ENCODE assay signal across 10 cellular contexts in genomic region chr2:119697290-119698013, GRCh38. TPM values are rescaled to one million over a fixed set of nuclear protein-coding genes. Genes with fewer than 3 reads are reported as not detected.
DNase-seq lines count a peak whose midpoint lies in the region; ATAC-seq, FAIRE-seq and TF ChIP-seq lines count a peak whose summit lies in the region.
"Had no signal": no experiment of that assay in that cellular context is flagged by ENCODE, and none has a peak within 500 bp of the region (broad histone marks: within the 10 kb centered on the region; RNA-seq: fewer than 3 reads in every experiment).

No MANE protein-coding gene starts in this region.

- no peaks in the 10 kb centered on the region for H3K79me2 ChIP-seq in HepG2 (ENCODE audit: insufficient read depth, low read length)
- no peaks in the 10 kb centered on the region for H3K79me2 ChIP-seq in Karpas-422 (ENCODE audit: low read length)

- TF ChIP-seq POLR2A in HepG2 (IDR thresholded peaks at IDR 0.05; ENCODE audit: insufficient read depth in 1 of 2, low read depth in 2 of 2, low read length in 2 of 2) = no peak
- TF ChIP-seq POLR2A in right lobe of liver (IDR thresholded peaks at IDR 0.05) = no peak

- TF ChIP-seq CTCF in HepG2 (CRISPR knock-in tag; IDR thresholded peaks at IDR 0.05) (no peak), right lobe of liver (IDR thresholded peaks at IDR 0.05) (no peak)

- intact Hi-C loops in HepG2 (cut with micrococcal nuclease; ENCODE audit: unreplicated experiment) (no loop called here), right lobe of liver (cut with DNase I) (no loop called here)

- peaks cover 6 to 7% of the 10 kb centered on the region in 2 donors for H3K4me1 Mint-ChIP-seq in stimulated activated naive B cell treated with anti-CD40 and anti-IgM and Interleukin-4, amounts not matched to agents 10 μg/mL and 1 μg/mL and 100 μg/mL, for 72 hours

- TF ChIP-seq RAD21 in HepG2 (CRISPR knock-in tag; IDR thresholded peaks at IDR 0.05) = no peak

- H3K36me3 Mint-ChIP-seq in stimulated activated naive B cell treated with anti-CD40 and anti-IgM and Interleukin-4, amounts not matched to agents 10 μg/mL and 1 μg/mL and 100 μg/mL, for 72 hours = peaks cover 0 to 5% of the 10 kb centered on the region in 2 donors

- CTCF ChIA-PET in HepG2 (lab: Yijun Ruan, JAX; ENCODE audit: low intra/inter-chr PET ratio, low total read pairs) = no interaction called here

- H3K4me1 ChIP-seq in HepG2 (ENCODE audit: insufficient read depth, low read length) (peaks cover 90% of the 10 kb centered on the region), right lobe of liver (peaks cover 0 to 11% (median 0%) of the 10 kb centered on the region in 4 donors), Karpas-422 (ENCODE audit: low read length) (peaks cover 36% of the 10 kb centered on the region)

- H3K4me2 ChIP-seq in HepG2 (ENCODE audit: low read depth, low read length) (peak overlapping the region; percentile 37), Karpas-422 (ENCODE audit: low read depth, low read length, poor library complexity, severe bottlenecking) (peak overlapping the region; percentile 66)

- no peak for TF ChIP-seq EP300 in HepG2 (IDR thresholded peaks at IDR 0.05; ENCODE audit: low read depth in 2 of 2, low read length in 2 of 2)
- no peak for TF ChIP-seq EP300 in HepG2 (CRISPR knock-in tag; IDR thresholded peaks at IDR 0.05; ENCODE audit: borderline replicate concordance)

- H2AFZ ChIP-seq in HepG2 (ENCODE audit: low read length) (no peak overlapping the region), Karpas-422 (ENCODE audit: low read length) (no peak overlapping the region; the same call in 1 of the 2 replicates)

- BruUV-seq in HepG2 (replicated peaks; lab: Mats Ljungman, UMichigan) = no TSS peak

- no peak for DNase-seq in HepG2 (ENCODE audit: low spot score)
- no peak for DNase-seq in right lobe of liver
- peak; percentile 78 for DNase-seq in Karpas-422
- no peak for DNase-seq in stimulated activated naive B cell treated with anti-CD40 and anti-IgM and Interleukin-4, amounts not matched to agents 10 μg/mL and 1 μg/mL and 100 μg/mL, for 72 hours
- DNase-seq in dermis blood vessel endothelial cell = no peak
- DNase-seq in central memory CD4-positive, alpha-beta T cell = no peak

- no peaks in the 10 kb centered on the region for H3K9me3 ChIP-seq in HepG2 (ENCODE audit: low read length)
- no peaks in the 10 kb centered on the region for H3K9me3 ChIP-seq in right lobe of liver
- H3K9me3 ChIP-seq in Karpas-422 (ENCODE audit: low read length) = no peaks in the 10 kb centered on the region
- H3K9me3 ChIP-seq: prostate gland had no signal

- POLR2A ChIA-PET in HepG2 (lab: Yijun Ruan, JAX) = interaction anchor here (0.6 to 3.6 kb wide), 2 partner anchors 18 to 372 kb away, joined by 3 to 35 read pairs; partner anchors contain the start of gene TMEM177

- in situ Hi-C loops in HepG2 (cut with HindIII; ENCODE audit: extremely low pct_ligation_motif_present, low pct_unique_long_range_greater_than_20kb) = no loop called here

- H3K9ac ChIP-seq in HepG2 (ENCODE audit: insufficient read depth, low read depth, low read length) (no peak overlapping the region), Karpas-422 (ENCODE audit: low read length) (peak overlapping the region; percentile 56)

- 18% methylated on average over 8 of the region's 8 CpGs for WGBS in HepG2 (ENCODE audit: low lambda C conversion rate)
- 40% methylated on average over 5 of the region's 8 CpGs for WGBS in right lobe of liver (ENCODE audit: insufficient coverage, low coverage, low lambda C conversion rate, missing lambda C conversion rate)

- H3K36me3 ChIP-seq in HepG2 (replicated peaks in 1 of 2; ENCODE audit: control insufficient read depth in 1 of 2, insufficient read depth in 2 of 2, low read length in 2 of 2) = no peaks in the 10 kb centered on the region
- no peaks in the 10 kb centered on the region for H3K36me3 ChIP-seq in right lobe of liver
- H3K36me3 ChIP-seq in Karpas-422 (ENCODE audit: insufficient read depth, low read length) = no peaks in the 10 kb centered on the region
- H3K36me3 ChIP-seq: prostate gland had no signal

- H3K4me3 Mint-ChIP-seq in stimulated activated naive B cell treated with anti-CD40 and anti-IgM and Interleukin-4, amounts not matched to agents 10 μg/mL and 1 μg/mL and 100 μg/mL, for 72 hours = no peak overlapping the region

- H3K9me2 ChIP-seq in Karpas-422 (replicated peaks; ENCODE audit: insufficient read depth, low read length) = no peaks in the 10 kb centered on the region

- H4K20me1 ChIP-seq in HepG2 (ENCODE audit: insufficient read depth, low read length) (no peaks in the 10 kb centered on the region), Karpas-422 (ENCODE audit: insufficient read depth, low read depth, low read length) (no peaks in the 10 kb centered on the region)

- peaks cover 2 to 4% of the 10 kb centered on the region in 2 experiments; a peak in 2 of 5 replicates for H3K27me3 ChIP-seq in HepG2 (ENCODE audit: control insufficient read depth in 1 of 2, insufficient read depth in 2 of 2, low read length in 2 of 2)
- H3K27me3 ChIP-seq in right lobe of liver = no peaks in the 10 kb centered on the region
- H3K27me3 ChIP-seq in Karpas-422 (ENCODE audit: low read length) = no peaks in the 10 kb centered on the region

- no peak overlapping the region for H3K4me3 ChIP-seq in HepG2 (replicated peaks in 1 of 3; ENCODE audit: insufficient read depth in 1 of 3, low read depth in 2 of 3, low read length in 3 of 3)
- no peak overlapping the region for H3K4me3 ChIP-seq in right lobe of liver
- H3K4me3 ChIP-seq in Karpas-422 (ENCODE audit: low read length) = peak overlapping the region; percentile 41; the same call in 1 of the 2 replicates
- H3K4me3 ChIP-seq: prostate gland had no signal

- no peak for FAIRE-seq in HepG2 (lab: Jason Lieb, UNC)
- FAIRE-seq: kidney had no signal

- H3K9me3 Mint-ChIP-seq in stimulated activated naive B cell treated with anti-CD40 and anti-IgM and Interleukin-4, amounts not matched to agents 10 μg/mL and 1 μg/mL and 100 μg/mL, for 72 hours = no peaks in the 10 kb centered on the region

- H3K27me3 Mint-ChIP-seq in stimulated activated naive B cell treated with anti-CD40 and anti-IgM and Interleukin-4, amounts not matched to agents 10 μg/mL and 1 μg/mL and 100 μg/mL, for 72 hours = peaks cover 6 to 27% of the 10 kb centered on the region in 2 donors

- H3K27ac ChIP-seq in HepG2 (ENCODE audit: extremely low read length, insufficient read depth, low read length) (no peak overlapping the region), right lobe of liver (no peak overlapping the region), Karpas-422 (ENCODE audit: low read length) (peak overlapping the region; percentile 62)
- H3K27ac ChIP-seq: prostate gland had no signal

- no peak overlapping the region for H3K27ac Mint-ChIP-seq in stimulated activated naive B cell treated with anti-CD40 and anti-IgM and Interleukin-4, amounts not matched to agents 10 μg/mL and 1 μg/mL and 100 μg/mL, for 72 hours

- ATAC-seq in HepG2 (no peak), right lobe of liver (no peak), GM21723 (IDR thresholded peaks at IDR 0.05; ENCODE audit: unreplicated experiment) (peak; percentile 88), HG03135 (IDR thresholded peaks at IDR 0.05; ENCODE audit: unreplicated experiment) (no peak)
- peak; percentile 31 to 60 for ATAC-seq in stimulated activated naive B cell treated with anti-CD40 and anti-IgM and Interleukin-4, amounts not matched to agents 10 μg/mL and 1 μg/mL and 100 μg/mL, for 72 hours (replicated peaks)

TF ChIP-seq in HepG2, 621 proteins besides CTCF, POLR2A, EP300 and RAD21 (continues in another document):
- no peak for TF ChIP-seq PCBP2 (optimal IDR thresholded peaks at IDR 0.05; ENCODE audit: low read depth, low read length, poor library complexity, severe bottlenecking)

RNA-seq across cellular contexts. Expression of gene TMEM177, which starts 18.5 kb away (rescaled TPM):
- total RNA-seq in HepG2 (2016; rRNA removed; fragmentation: Illumina TruSeq; extraction: Trizol) = 44.7 and 47.9 TPM in 2 replicates
- 15.4 and 16.3 TPM in 2 replicates for total RNA-seq in HepG2 (2016; cell fraction: cytosol; rRNA removed; fragmentation: Illumina TruSeq; extraction: Trizol; ENCODE audit: low read depth)
- total RNA-seq in HepG2 (2016; cell fraction: insoluble cytoplasmic fraction; rRNA removed; fragmentation: Illumina TruSeq; extraction: Trizol) = 47.5 and 49.2 TPM in 2 replicates
- total RNA-seq in HepG2 (2016; cell fraction: membrane; rRNA removed; fragmentation: Illumina TruSeq; extraction: Trizol) = 27.3 and 32.1 TPM in 2 replicates
- 26.1 and 27.7 TPM in 2 replicates for total RNA-seq in HepG2 (2016; cell fraction: nucleus; rRNA removed; fragmentation: Illumina TruSeq; extraction: Trizol)
- polyA plus RNA-seq in HepG2 (2011; rRNA removed) = 34.7 and 46.6 TPM in 2 replicates
- 34.2 and 43.3 TPM in 2 replicates for polyA plus RNA-seq in HepG2 (2011; cell fraction: cytosol; rRNA removed)
- polyA plus RNA-seq in HepG2 (2011; cell fraction: nucleus; rRNA removed) = 46.4 and 51.6 TPM in 2 replicates
- polyA plus RNA-seq in HepG2 (2012) = 20.5 and 32.1 TPM in 2 replicates
- polyA plus RNA-seq in HepG2 (2016; cell fraction: cytosol; fragmentation: Illumina TruSeq; extraction: Trizol; ENCODE audit: low read depth) = 12.8 and 13.4 TPM in 2 replicates
- 62.8 and 62.9 TPM in 2 replicates for polyA plus RNA-seq in HepG2 (2016; cell fraction: insoluble cytoplasmic fraction; fragmentation: Illumina TruSeq; extraction: Trizol; ENCODE audit: low read depth)
- polyA plus RNA-seq in HepG2 (2016; cell fraction: membrane; fragmentation: Illumina TruSeq; extraction: Trizol; ENCODE audit: low read depth) = 19.9 and 21.6 TPM in 2 replicates
- 41.1 and 43.7 TPM in 2 replicates for polyA plus RNA-seq in HepG2 (2016; cell fraction: nucleus; fragmentation: Illumina TruSeq; extraction: Trizol; ENCODE audit: insufficient read depth, low read depth)
- 22.7 and 58.5 TPM in 2 replicates for polyA minus RNA-seq in HepG2 (2011; rRNA and poly(A)+ RNA removed; ENCODE audit: low replicate concordance)
- 13.8 and 15.2 TPM in 2 replicates for polyA minus RNA-seq in HepG2 (2011; cell fraction: cytosol; rRNA and poly(A)+ RNA removed)
- polyA minus RNA-seq in HepG2 (2011; cell fraction: nucleus; rRNA and poly(A)+ RNA removed) = 49.2 and 53.5 TPM in 2 replicates
- total RNA-seq in right lobe of liver = 10 to 100 TPM; 12.9 to 27.0 (median 17.9) TPM
- total RNA-seq in Karpas-422 (2014; rRNA removed; shearing (Covaris generic); ENCODE audit: low replicate concordance) = 22.9 and 36.9 TPM in 2 replicates
- 6.5 and 8.6 TPM in 2 replicates for total RNA-seq in dermis blood vessel endothelial cell

Comparison
In these comparisons a context has a peak if more than half of its experiments do, and no peak if none do; other contexts are left out.
1. ATAC-seq: peak in GM21723 (single experiment) and stimulated activated naive B cell treated with anti-CD40 and anti-IgM and Interleukin-4, amounts not matched to agents 10 μg/mL and 1 μg/mL and 100 μg/mL, for 72 hours (2 of 2); none in HepG2 (single experiment), right lobe of liver (0 of 4) and HG03135 (single experiment).